In genomic region chr3:172259191-172259590, GRCh38 we compare ENCODE assay signal across 17 cellular contexts.
DNase-seq lines count a peak whose midpoint lies in the region; ATAC-seq, FAIRE-seq and TF ChIP-seq lines count a peak whose summit lies in the region.
"Had no signal": no experiment of that assay in that cellular context is flagged by ENCODE, and none has a peak within 500 bp of the region (broad histone marks: within the 10 kb centered on the region; RNA-seq: fewer than 3 reads in every experiment).

No MANE protein-coding gene starts in this region.

- no peak overlapping the region for H2BK12ac ChIP-seq in H1 (ENCODE audit: low read depth, low read length)

- H3K9me3 ChIP-seq in IMR-90 (ENCODE audit: control insufficient read depth, insufficient read depth, low read length) (no peaks in the 10 kb centered on the region), H1 (ENCODE audit: insufficient read depth in 2 of 2, low read depth in 1 of 2, low read length in 1 of 2) (no peaks in the 10 kb centered on the region), lower lobe of right lung (no peaks in the 10 kb centered on the region), subcutaneous abdominal adipose tissue (ENCODE audit: control insufficient read depth in 5 of 5, low read length in 5 of 5) (no peaks in the 10 kb centered on the region)
- H3K9me3 ChIP-seq: body of pancreas, prostate gland had no signal

- in situ Hi-C loops in IMR-90 (cut with MboI; ENCODE audit: low sequenced_read_pairs): no loop called here

- no peak overlapping the region for H3K4me3 Mint-ChIP-seq in activated naive CD4-positive, alpha-beta T cell treated with anti-CD3 and anti-CD28 coated beads, Interleukin-2, amount 10 ng/mL, durations not matched to agents 7 days and 5 days

- H3K23ac ChIP-seq in IMR-90 (ENCODE audit: low read depth, low read length) (no peak overlapping the region), H1 (ENCODE audit: insufficient read length) (no peak overlapping the region)

- H3K56ac ChIP-seq in IMR-90 (ENCODE audit: extremely low read depth, insufficient read depth, low read length) (no peak overlapping the region), H1 (replicated peaks; ENCODE audit: insufficient read length, low read depth, low read length) (no peak overlapping the region)

- TF ChIP-seq EP300 in H1 (IDR thresholded peaks at IDR 0.05; ENCODE audit: borderline replicate concordance in 1 of 2, low read depth in 2 of 2, low read length in 2 of 2): no peak

- no peaks in the 10 kb centered on the region for H3K27me3 ChIP-seq in IMR-90 (ENCODE audit: control insufficient read depth, insufficient read depth, low read length)
- H3K27me3 ChIP-seq in H1 (replicated peaks in 1 of 4; ENCODE audit: control insufficient read depth in 3 of 4, extremely low read depth in 1 of 4, insufficient read depth in 3 of 4, low read length in 3 of 4): no peaks in the 10 kb centered on the region
- no peaks in the 10 kb centered on the region for H3K27me3 ChIP-seq in lower lobe of right lung (ENCODE audit: low read depth)
- H3K27me3 ChIP-seq in subcutaneous abdominal adipose tissue (ENCODE audit: control insufficient read depth in 5 of 5, insufficient read depth in 4 of 5, low read length in 5 of 5): no peaks in the 10 kb centered on the region
- H3K27me3 ChIP-seq: body of pancreas had no signal

- DNase-seq in IMR-90 (no peak), H1 (ENCODE audit: low read depth in 1 of 2, low spot score in 2 of 2) (no peak), lower lobe of right lung (no peak), CD1c-positive myeloid dendritic cell (ENCODE audit: extremely low spot score) (no peak), glomerular visceral epithelial cell (ENCODE audit: extremely low spot score) (no peak)
- DNase-seq in stimulated activated CD8-positive, alpha-beta memory T cell treated with anti-CD3 and anti-CD28 coated beads, Interleukin-4, amount 100 ng/mL, for 48 hours: no peak
- no peak for DNase-seq in activated naive CD4-positive, alpha-beta T cell treated with anti-CD3 and anti-CD28 coated beads, Interleukin-2, amount 10 ng/mL, durations not matched to agents 7 days and 5 days
- DNase-seq: activated T-cell treated with anti-CD3 and anti-CD28 coated beads for 4 hours, body of pancreas, erythroblast, GDM1, NCI-H1048, NCI-H82, SIG-M5 had no signal

- H4K5ac ChIP-seq in IMR-90 (ENCODE audit: low read depth, low read length) (no peak overlapping the region), H1 (ENCODE audit: insufficient read length, low read depth, low read length) (no peak overlapping the region)

- TF ChIP-seq RAD21 in IMR-90 (IDR thresholded peaks at IDR 0.05; ENCODE audit: low read length): no peak
- no peak for TF ChIP-seq RAD21 in H1 (IDR thresholded peaks at IDR 0.05 in 1 of 2, conservative IDR thresholded peaks at IDR 0.05 in 1 of 2; ENCODE audit: low read depth in 2 of 2, low read length in 2 of 2)

- no peak for FAIRE-seq in H1 (lab: Jason Lieb, UNC)
- FAIRE-seq: urothelium cell line had no signal

- H2AK5ac ChIP-seq in IMR-90 (ENCODE audit: low read depth, low read length): no peak overlapping the region; the same call in 1 of the 2 replicates
- H2AK5ac ChIP-seq in H1 (ENCODE audit: low read depth, low read length): no peak overlapping the region

- H3K4me1 Mint-ChIP-seq in activated naive CD4-positive, alpha-beta T cell treated with anti-CD3 and anti-CD28 coated beads, Interleukin-2, amount 10 ng/mL, durations not matched to agents 7 days and 5 days: no peaks in the 10 kb centered on the region

- ATAC-seq in IMR-90 (ENCODE audit: low read depth): no peak
- no peak for ATAC-seq in lower lobe of right lung
- ATAC-seq: body of pancreas had no signal

- H3K27me3 Mint-ChIP-seq in activated naive CD4-positive, alpha-beta T cell treated with anti-CD3 and anti-CD28 coated beads, Interleukin-2, amount 10 ng/mL, durations not matched to agents 7 days and 5 days: no peaks in the 10 kb centered on the region

- peaks cover 16% of the 10 kb centered on the region for H3K9me1 ChIP-seq in IMR-90 (ENCODE audit: insufficient read depth, low read length)

- CTCF ChIA-PET in IMR-90 (lab: Yijun Ruan, JAX): interaction anchor here (0.6 kb wide), 1 partner anchor 17 kb away, joined by 3 read pairs; no protein-coding TSS in a partner anchor
- CTCF ChIA-PET in H1 (lab: Charles Lee; ENCODE audit: partially characterized antibody): interaction anchor here (0.7 to 1.7 kb wide), 2 partner anchors 16 to 169 kb away, joined by 3 to 4 read pairs; no protein-coding TSS in a partner anchor
- CTCF ChIA-PET in activated naive CD4-positive, alpha-beta T cell treated with anti-CD3 and anti-CD28 coated beads, Interleukin-2, amount 10 ng/mL, durations not matched to agents 7 days and 5 days (lab: Charles Lee): no interaction called here

- no peaks in the 10 kb centered on the region for H3K9me3 Mint-ChIP-seq in activated naive CD4-positive, alpha-beta T cell treated with anti-CD3 and anti-CD28 coated beads, Interleukin-2, amount 10 ng/mL, durations not matched to agents 7 days and 5 days

- H4K8ac ChIP-seq in IMR-90 (ENCODE audit: low read depth in 2 of 2, low read length in 2 of 2) (0 out of 4 replicates have a peak overlapping the region, but pooled peaks of 1 of the 2 experiments have one; percentile 8), H1 (ENCODE audit: extremely low read depth, insufficient read depth, low read length) (no peak overlapping the region)

- H3K4me2 ChIP-seq in IMR-90 (ENCODE audit: low read depth, low read length) (no peak overlapping the region), H1 (ENCODE audit: insufficient read depth in 1 of 2, low read depth in 2 of 2, low read length in 2 of 2) (no peak overlapping the region)

- peaks cover 33% of the 10 kb centered on the region for H3K36me3 ChIP-seq in IMR-90 (ENCODE audit: control insufficient read depth, insufficient read depth, low read length)
- H3K36me3 ChIP-seq in H1 (ENCODE audit: control insufficient read depth in 2 of 4, insufficient read depth in 4 of 4, low read length in 3 of 4): no peaks in the 10 kb centered on the region; a peak in 1 of 8 replicates
- H3K36me3 ChIP-seq in lower lobe of right lung: peaks cover 19% of the 10 kb centered on the region
- H3K36me3 ChIP-seq in subcutaneous abdominal adipose tissue (ENCODE audit: control insufficient read depth in 5 of 5, insufficient read depth in 5 of 5, low read length in 5 of 5): peaks cover 2 to 8% (median 6%) of the 10 kb centered on the region in 5 donors
- H3K36me3 ChIP-seq: prostate gland had no signal

- no peaks in the 10 kb centered on the region; the same call in 1 of the 2 replicates for H3K23me2 ChIP-seq in H1 (ENCODE audit: low read depth, low read length)

- H3K79me1 ChIP-seq in IMR-90 (ENCODE audit: low read depth in 1 of 2, low read length in 2 of 2): peaks cover 39 to 70% of the 10 kb centered on the region in 2 experiments
- no peaks in the 10 kb centered on the region for H3K79me1 ChIP-seq in H1 (ENCODE audit: low read depth, low read length)

- no peak overlapping the region for H3K27ac ChIP-seq in IMR-90 (ENCODE audit: insufficient read depth, low read length)
- H3K27ac ChIP-seq in H1 (ENCODE audit: low read depth, low read length): 0 out of 2 replicates have a peak overlapping the region, but pooled peaks have one; percentile 9
- peak overlapping the region; percentile 47 for H3K27ac ChIP-seq in lower lobe of right lung
- peak overlapping the region; percentile 87 for H3K27ac ChIP-seq in subcutaneous abdominal adipose tissue (ENCODE audit: low read depth, low read length)

- WGBS in IMR-90 (ENCODE audit: extremely low coverage in 2 of 2, insufficient read length in 1 of 2), 2 experiments: 86% methylated on average over 3 of the region's 6 CpGs; no CpG with 5 or more reads in 1 of the 2 experiments
- 95% methylated on average over 6 of the region's 6 CpGs; no CpG with 5 or more reads in 1 of the 2 experiments for WGBS in H1 (ENCODE audit: extremely low coverage in 1 of 2, insufficient coverage in 1 of 2, insufficient read length in 1 of 2, insufficient replicate concordance in 2 of 2, low coverage in 1 of 2, low lambda C conversion rate in 2 of 2, missing lambda C conversion rate in 1 of 2), 2 experiments

- H3K79me2 ChIP-seq in H1 (ENCODE audit: control insufficient read depth in 1 of 2, insufficient read depth in 2 of 2, low read length in 2 of 2): no peaks in the 10 kb centered on the region; a peak in 1 of 4 replicates

- intact Hi-C loops in IMR-90 (cut with micrococcal nuclease): no loop called here
- intact Hi-C loops in lower lobe of right lung (cut with DNase I): no loop called here

- no peaks in the 10 kb centered on the region for H3K36me3 Mint-ChIP-seq in activated naive CD4-positive, alpha-beta T cell treated with anti-CD3 and anti-CD28 coated beads, Interleukin-2, amount 10 ng/mL, durations not matched to agents 7 days and 5 days

- H2AFZ ChIP-seq in IMR-90 (replicated peaks; ENCODE audit: low read length, poor library complexity) (no peak overlapping the region), H1 (ENCODE audit: low read length) (no peak overlapping the region)

- BruUV-seq in IMR-90 (replicated peaks; lab: Mats Ljungman, UMichigan): no TSS peak

- no peak overlapping the region for H4K91ac ChIP-seq in IMR-90 (ENCODE audit: insufficient read depth, low read depth, low read length)
- no peak overlapping the region for H4K91ac ChIP-seq in H1 (replicated peaks; ENCODE audit: insufficient read length, low read length)

- H3K4ac ChIP-seq in IMR-90 (ENCODE audit: low read depth, low read length): no peak overlapping the region
- no peak overlapping the region for H3K4ac ChIP-seq in H1 (replicated peaks; ENCODE audit: insufficient read length, low read depth, low read length)

- H3K4me3 ChIP-seq in IMR-90 (ENCODE audit: insufficient read depth, low read depth, low read length) (no peak overlapping the region), H1 (ENCODE audit: extremely low read depth in 1 of 4, insufficient read depth in 2 of 4, low read depth in 3 of 4, low read length in 4 of 4) (no peak overlapping the region), lower lobe of right lung (no peak overlapping the region), subcutaneous abdominal adipose tissue (ENCODE audit: low read depth in 1 of 5, low read length in 5 of 5) (no peak overlapping the region)
- H3K4me3 ChIP-seq: body of pancreas, prostate gland had no signal

- TF ChIP-seq CTCF in IMR-90 (conservative IDR thresholded peaks at IDR 0.05; ENCODE audit: low read depth, low read length) (no peak), H1 (IDR thresholded peaks at IDR 0.05; ENCODE audit: control extremely low read depth in 1 of 3, insufficient read depth in 1 of 3, low read depth in 1 of 3, low read length in 3 of 3) (no peak), lower lobe of right lung (IDR thresholded peaks at IDR 0.05) (no peak)

- H4K20me1 ChIP-seq in IMR-90 (ENCODE audit: insufficient read depth, low read length) (peaks cover 16% of the 10 kb centered on the region), H1 (replicated peaks in 1 of 2; ENCODE audit: control insufficient read depth in 1 of 2, insufficient read depth in 2 of 2, low read length in 2 of 2) (peaks cover 0 to 3% of the 10 kb centered on the region in 2 experiments)

- H3K14ac ChIP-seq in IMR-90 (replicated peaks; ENCODE audit: low read depth, low read length) (no peak overlapping the region), H1 (ENCODE audit: insufficient read length) (no peak overlapping the region)

- no peak overlapping the region for H3K18ac ChIP-seq in IMR-90 (ENCODE audit: low read depth, low read length)
- no peak overlapping the region for H3K18ac ChIP-seq in H1 (ENCODE audit: extremely low read depth, low read length)

- no peak overlapping the region for H2BK120ac ChIP-seq in IMR-90 (ENCODE audit: low read depth, low read length)
- H2BK120ac ChIP-seq in H1 (replicated peaks; ENCODE audit: low read depth, low read length): no peak overlapping the region

- H3K9ac ChIP-seq in IMR-90 (ENCODE audit: low read depth, low read length): no peak overlapping the region
- H3K9ac ChIP-seq in H1 (replicated peaks in 1 of 4; ENCODE audit: extremely low read depth in 1 of 4, low read depth in 3 of 4, low read length in 3 of 4): no peak overlapping the region
- no peak overlapping the region for H3K9ac ChIP-seq in subcutaneous abdominal adipose tissue (ENCODE audit: low read length in 5 of 5)

- H3K4me1 ChIP-seq in IMR-90 (ENCODE audit: control insufficient read depth, insufficient read depth, low read length) (peaks cover 23% of the 10 kb centered on the region), H1 (replicated peaks in 1 of 4; ENCODE audit: control insufficient read depth in 3 of 4, insufficient read depth in 4 of 4, low read length in 3 of 4) (peaks cover 0 to 10% (median 7%) of the 10 kb centered on the region in 4 experiments; a peak in 5 of 7 replicates), lower lobe of right lung (peaks cover 56% of the 10 kb centered on the region), subcutaneous abdominal adipose tissue (ENCODE audit: control insufficient read depth in 5 of 5, insufficient read depth in 5 of 5, low read length in 5 of 5) (peaks cover 6 to 75% (median 68%) of the 10 kb centered on the region in 5 donors)
- H3K4me1 ChIP-seq: prostate gland had no signal

- TF ChIP-seq POLR2A in IMR-90 (IDR thresholded peaks at IDR 0.05; ENCODE audit: low read depth, low read length) (no peak), H1 (IDR thresholded peaks at IDR 0.05; ENCODE audit: control extremely low read depth in 1 of 2, low read depth in 2 of 2, low read length in 2 of 2) (no peak)

- no peak overlapping the region for H3K27ac Mint-ChIP-seq in activated naive CD4-positive, alpha-beta T cell treated with anti-CD3 and anti-CD28 coated beads, Interleukin-2, amount 10 ng/mL, durations not matched to agents 7 days and 5 days

- dilution Hi-C loops in IMR-90 (cut with HindIII; ENCODE audit: low sequenced_read_pairs, unreplicated experiment): no loop called here

- H2AK9ac ChIP-seq in IMR-90 (replicated peaks; ENCODE audit: low read depth, low read length, poor library complexity): no peak overlapping the region

- POLR2A ChIA-PET in IMR-90 (lab: Charles Lee; ENCODE audit: unreplicated experiment): interaction anchor here (0.5 to 0.6 kb wide), 2 partner anchors 75 to 94 kb away, joined by 4 to 6 read pairs; no protein-coding TSS in a partner anchor
- POLR2A ChIA-PET in H1 (lab: Charles Lee; ENCODE audit: partially characterized antibody): no interaction called here

- H2BK20ac ChIP-seq in IMR-90 (ENCODE audit: low read depth, low read length) (no peak overlapping the region), H1 (ENCODE audit: low read length) (no peak overlapping the region)

- H2BK15ac ChIP-seq in IMR-90 (ENCODE audit: low read depth, low read length) (no peak overlapping the region), H1 (ENCODE audit: low read length) (no peak overlapping the region)

- peak overlapping the region; percentile 15 for H2BK5ac ChIP-seq in IMR-90 (ENCODE audit: low read depth, low read length, poor library complexity, severe bottlenecking)
- no peak overlapping the region for H2BK5ac ChIP-seq in H1 (ENCODE audit: low read depth, low read length)
